25 cellular contexts compared by ENCODE assay signal in genomic region chr16:14616280-14616679, GRCh38.
"Had no signal": no experiment of that assay in that cellular context is flagged by ENCODE, and none has a peak within 500 bp of the region (broad histone marks: within the 10 kb centered on the region; RNA-seq: fewer than 3 reads in every experiment).

No MANE protein-coding gene starts in this region.

- H3K4me1 ChIP-seq: left lung, lower lobe of right lung, stomach, testis, thyroid gland, transverse colon, upper lobe of left lung, vagina had no signal

- H3K4me3 ChIP-seq: left lung, lower lobe of right lung, ovary, skin epidermis, stomach, testis, thyroid gland, transverse colon, upper lobe of left lung, vagina had no signal

- DNase-seq: hippocampal formation; left colon; left lung; lower lobe of right lung; mammary epithelial cell; mesenchymal stem cell; naive B cell; natural killer cell; ovary; right cardiac atrium; stimulated activated CD4-positive, alpha-beta T cell treated with anti-CD3 and anti-CD28 coated beads, Interleukin-12 subunit alpha, Interleukin-12 subunit beta, amount 100 ng/mL, for 4 hours; stimulated activated CD4-positive, alpha-beta T cell treated with anti-CD3 and anti-CD28 coated beads, Interleukin-15, amount 100 ng/mL, for 24 hours; stimulated activated CD4-positive, alpha-beta T cell treated with anti-CD3 and anti-CD28 coated beads, Interleukin-2, amount 100 ng/mL, for 24 hours; stimulated activated CD4-positive, alpha-beta T cell treated with anti-CD3 and anti-CD28 coated beads, Interleukin-4, amount 100 ng/mL, for 1 hour; stimulated activated naive B cell treated with anti-CD40 and anti-IgM and Interleukin-4, amounts not matched to agents 10 μg/mL and 1 μg/mL and 100 μg/mL, for 72 hours; stimulated activated naive CD8-positive, alpha-beta T cell treated with anti-CD3 and anti-CD28 coated beads, Interleukin-15, Interleukin-2, amounts not matched to agents 100 U/mL and 50 U/mL, for 24 hours; stomach; testis; thyroid gland; transverse colon; upper lobe of left lung had no signal

- ATAC-seq: left colon; left lung; lower lobe of right lung; natural killer cell; right cardiac atrium; sciatic nerve; stimulated activated naive B cell treated with anti-CD40 and anti-IgM and Interleukin-4, amounts not matched to agents 10 μg/mL and 1 μg/mL and 100 μg/mL, for 72 hours; stimulated activated naive CD8-positive, alpha-beta T cell treated with anti-CD3 and anti-CD28 coated beads, Interleukin-15, Interleukin-2, amounts not matched to agents 100 U/mL and 50 U/mL, for 24 hours had no signal

- H3K36me3 Mint-ChIP-seq: natural killer cell had no signal

- H3K9me3 ChIP-seq: left lung, lower lobe of right lung, ovary, stomach, testis, thyroid gland, transverse colon, upper lobe of left lung, vagina had no signal

- H3K4me3 Mint-ChIP-seq: naive B cell; natural killer cell; stimulated activated naive B cell treated with anti-CD40 and anti-IgM and Interleukin-4, amounts not matched to agents 10 μg/mL and 1 μg/mL and 100 μg/mL, for 72 hours had no signal

- H3K9me3 Mint-ChIP-seq: naive B cell; natural killer cell; stimulated activated naive B cell treated with anti-CD40 and anti-IgM and Interleukin-4, amounts not matched to agents 10 μg/mL and 1 μg/mL and 100 μg/mL, for 72 hours had no signal

- H3K27me3 Mint-ChIP-seq: naive B cell; progenitor cell of endocrine pancreas; stimulated activated naive B cell treated with anti-CD40 and anti-IgM and Interleukin-4, amounts not matched to agents 10 μg/mL and 1 μg/mL and 100 μg/mL, for 72 hours had no signal

- H3K27me3 ChIP-seq: left lung, ovary, stomach, testis, thyroid gland, transverse colon, upper lobe of left lung, vagina had no signal

- H3K36me3 ChIP-seq: ovary had no signal

- H3K27ac ChIP-seq: left lung, lower lobe of right lung, ovary, skin epidermis, stomach, testis, thyroid gland, transverse colon, upper lobe of left lung, vagina had no signal

- H3K27ac Mint-ChIP-seq: natural killer cell; progenitor cell of endocrine pancreas; stimulated activated naive B cell treated with anti-CD40 and anti-IgM and Interleukin-4, amounts not matched to agents 10 μg/mL and 1 μg/mL and 100 μg/mL, for 72 hours had no signal
